In genomic region chr11:64874308-64874707, GRCh38 we compare ENCODE assay signal across 8 cellular contexts. TPM values are rescaled to one million over a fixed set of nuclear protein-coding genes. Genes with fewer than 3 reads are reported as not detected.
DNase-seq lines count a peak whose midpoint lies in the region; ATAC-seq and TF ChIP-seq lines count a peak whose summit lies in the region.
"Had no signal": no experiment of that assay in that cellular context is flagged by ENCODE, and none has a peak within 500 bp of the region (broad histone marks: within the 10 kb centered on the region; RNA-seq: fewer than 3 reads in every experiment).

No MANE protein-coding gene starts in this region.

- H3K9ac ChIP-seq in mucosa of rectum (ENCODE audit: low read depth in 1 of 2, low read length in 2 of 2) = peak overlapping the region; percentile 25 to 38

- peak; percentile 58 to 83 (median 64) for DNase-seq in CD8-positive, alpha-beta memory T cell
- peak; percentile 72 for DNase-seq in activated CD8-positive, alpha-beta T cell treated with anti-CD3 and anti-CD28 coated beads for 36 hours
- DNase-seq in DMS153 treated with DMSO at 0.1 percent for 48 hours (lab: John Stamatoyannopoulos, UW; ENCODE audit: unreplicated experiment) (no peak), NCI-H1105 (lab: John Stamatoyannopoulos, UW) (no peak)
- DNase-seq: activated CD4-positive, alpha-beta T cell treated with anti-CD3 and anti-CD28 coated beads for 4 hours; NCI-H1105 treated with DMSO at 0.1 percent for 48 hours had no signal

- peaks cover 71 to 78% (median 76%) of the 10 kb centered on the region in 3 donors for H3K4me1 Mint-ChIP-seq in CD8-positive, alpha-beta memory T cell
- H3K4me1 Mint-ChIP-seq in activated CD8-positive, alpha-beta T cell treated with anti-CD3 and anti-CD28 coated beads for 36 hours (ENCODE audit: low read depth) = peaks cover 71% of the 10 kb centered on the region

- H3K4me1 ChIP-seq in CD8-positive, alpha-beta memory T cell (ENCODE audit: insufficient read depth, low read length) = peaks cover 79% of the 10 kb centered on the region
- H3K4me1 ChIP-seq in mucosa of rectum (ENCODE audit: control insufficient read depth in 2 of 2, insufficient read depth in 2 of 2, low read length in 2 of 2) = peaks cover 75 to 78% of the 10 kb centered on the region in 2 donors

- H3K4me3 Mint-ChIP-seq in CD8-positive, alpha-beta memory T cell = peak overlapping the region; percentile 98 to 100 (median 99)
- peak overlapping the region; percentile 99 for H3K4me3 Mint-ChIP-seq in activated CD8-positive, alpha-beta T cell treated with anti-CD3 and anti-CD28 coated beads for 36 hours

- peak overlapping the region; percentile 89 to 99 (median 96) for H3K27ac Mint-ChIP-seq in CD8-positive, alpha-beta memory T cell
- H3K27ac Mint-ChIP-seq in activated CD8-positive, alpha-beta T cell treated with anti-CD3 and anti-CD28 coated beads for 36 hours = peak overlapping the region; percentile 84

- CTCF ChIA-PET in CD8-positive, alpha-beta memory T cell (lab: Charles Lee) = interaction anchor here (0.7 to 29.6 kb wide), 8 partner anchors 13 to 55 kb away, joined by 3 to 1256 read pairs (median 8); partner anchors contain the start of gene CDC42BPG
- CTCF ChIA-PET in activated CD8-positive, alpha-beta T cell treated with anti-CD3 and anti-CD28 coated beads for 36 hours (lab: Charles Lee) = interaction anchor here (1.0 to 29.9 kb wide), 5 partner anchors 9 to 19 kb away, joined by 3 to 1168 read pairs (median 9); partner anchors contain the start of gene CDC42BPG

- H3K4me3 ChIP-seq in CD8-positive, alpha-beta memory T cell (ENCODE audit: low read length) = peak overlapping the region; percentile 99
- H3K4me3 ChIP-seq in mucosa of rectum (ENCODE audit: low read length in 2 of 2) = peak overlapping the region in 1 of 2 donors; percentile 61

- H3K27me3 ChIP-seq in CD8-positive, alpha-beta memory T cell (ENCODE audit: insufficient read depth, low read length, poor library complexity, severe bottlenecking) = no peaks in the 10 kb centered on the region
- no peaks in the 10 kb centered on the region for H3K27me3 ChIP-seq in mucosa of rectum (ENCODE audit: control insufficient read depth in 2 of 2, insufficient read depth in 2 of 2, low read length in 2 of 2)

- intact Hi-C loops in activated CD8-positive, alpha-beta T cell treated with anti-CD3 and anti-CD28 coated beads for 36 hours (cut with micrococcal nuclease) = no loop called here

- H3K36me3 ChIP-seq in CD8-positive, alpha-beta memory T cell (ENCODE audit: insufficient read depth, low read length) = peaks cover 40% of the 10 kb centered on the region
- H3K36me3 ChIP-seq in mucosa of rectum (ENCODE audit: control insufficient read depth in 2 of 2, insufficient read depth in 2 of 2, low read length in 2 of 2) = peaks cover 23 to 34% of the 10 kb centered on the region in 2 donors

- peak overlapping the region; percentile 76 for H3K27ac ChIP-seq in CD8-positive, alpha-beta memory T cell (ENCODE audit: low read depth, low read length)
- peak overlapping the region; percentile 21 to 58 for H3K27ac ChIP-seq in mucosa of rectum (ENCODE audit: low read depth in 2 of 2, low read length in 2 of 2)

- peaks cover 0 to 9% of the 10 kb centered on the region in 2 donors for H3K27me3 Mint-ChIP-seq in CD8-positive, alpha-beta memory T cell
- no peaks in the 10 kb centered on the region for H3K27me3 Mint-ChIP-seq in activated CD8-positive, alpha-beta T cell treated with anti-CD3 and anti-CD28 coated beads for 36 hours

- TF ChIP-seq CTCF in activated CD8-positive, alpha-beta T cell treated with anti-CD3 and anti-CD28 coated beads for 36 hours (IDR thresholded peaks at IDR 0.05) = no peak

- ATAC-seq in activated CD8-positive, alpha-beta T cell treated with anti-CD3 and anti-CD28 coated beads for 36 hours = no peak
- no peak for ATAC-seq in GM18868 (IDR thresholded peaks at IDR 0.05; ENCODE audit: unreplicated experiment)

- no peaks in the 10 kb centered on the region for H3K9me3 Mint-ChIP-seq in CD8-positive, alpha-beta memory T cell
- no peaks in the 10 kb centered on the region for H3K9me3 Mint-ChIP-seq in activated CD8-positive, alpha-beta T cell treated with anti-CD3 and anti-CD28 coated beads for 36 hours

- no peaks in the 10 kb centered on the region for H3K9me3 ChIP-seq in CD8-positive, alpha-beta memory T cell (ENCODE audit: low read length)
- H3K9me3 ChIP-seq in mucosa of rectum (ENCODE audit: control insufficient read depth in 2 of 2, low read length in 2 of 2) = no peaks in the 10 kb centered on the region

- POLR2A ChIA-PET in CD8-positive, alpha-beta memory T cell (lab: Charles Lee) = interaction anchor here (0.6 to 14.7 kb wide), 4 partner anchors 9 to 624 kb away, joined by 3 to 569 read pairs (median 5); partner anchors contain the start of gene PPP2R5B
- POLR2A ChIA-PET in activated CD8-positive, alpha-beta T cell treated with anti-CD3 and anti-CD28 coated beads for 36 hours (lab: Charles Lee) = interaction anchor here (0.8 to 14.9 kb wide), 5 partner anchors 12 to 549 kb away, joined by 3 to 768 read pairs (median 4); no protein-coding TSS in a partner anchor

- peaks cover 11 to 83% (median 17%) of the 10 kb centered on the region in 3 donors for H3K36me3 Mint-ChIP-seq in CD8-positive, alpha-beta memory T cell
- peaks cover 51% of the 10 kb centered on the region for H3K36me3 Mint-ChIP-seq in activated CD8-positive, alpha-beta T cell treated with anti-CD3 and anti-CD28 coated beads for 36 hours (ENCODE audit: low read depth)

RNA-seq across cellular contexts. Expression of gene EHD1, which starts 4.1 kb away (rescaled TPM):
- total RNA-seq in CD8-positive, alpha-beta memory T cell = 100 to 1,000 TPM; 102 to 110 TPM
- polyA plus RNA-seq in CD8-positive, alpha-beta memory T cell = 258 TPM
- total RNA-seq in activated CD8-positive, alpha-beta T cell treated with anti-CD3 and anti-CD28 coated beads for 36 hours = 10 to 100 TPM; 60.3 to 65.1 TPM

RNA-seq across cellular contexts. Expression of gene CDC42BPG, which starts 29.9 kb away (rescaled TPM):
- 1 to 10 TPM in 1 of 2 experiments, under 1 TPM in 1; 0.66 to 2.3 TPM for total RNA-seq in CD8-positive, alpha-beta memory T cell
- 0.52 TPM for polyA plus RNA-seq in CD8-positive, alpha-beta memory T cell
- total RNA-seq in activated CD8-positive, alpha-beta T cell treated with anti-CD3 and anti-CD28 coated beads for 36 hours = under 1 TPM; 0.31 to 0.61 TPM

RNA-seq across cellular contexts. Expression of gene ATG2A, which starts 42.7 kb away (rescaled TPM):
- total RNA-seq in CD8-positive, alpha-beta memory T cell = 10 to 100 TPM; 25.7 to 27.0 TPM
- 7.6 TPM for polyA plus RNA-seq in CD8-positive, alpha-beta memory T cell
- total RNA-seq in activated CD8-positive, alpha-beta T cell treated with anti-CD3 and anti-CD28 coated beads for 36 hours = 10 to 100 TPM; 17.1 to 17.5 TPM

RNA-seq across cellular contexts. Expression of gene PPP2R5B, which starts 50.2 kb away (rescaled TPM):
- 10 to 100 TPM; 11.2 to 11.7 TPM for total RNA-seq in CD8-positive, alpha-beta memory T cell
- 7.8 TPM for polyA plus RNA-seq in CD8-positive, alpha-beta memory T cell
- total RNA-seq in activated CD8-positive, alpha-beta T cell treated with anti-CD3 and anti-CD28 coated beads for 36 hours = 10 to 100 TPM; 20.2 to 21.2 TPM

Comparison
In these comparisons a context has a peak if more than half of its experiments do, and no peak if none do; other contexts are left out.
1. DNase-seq: peak in CD8-positive, alpha-beta memory T cell (5 of 5) and activated CD8-positive, alpha-beta T cell treated with anti-CD3 and anti-CD28 coated beads for 36 hours (single experiment); none in DMS153 treated with DMSO at 0.1 percent for 48 hours (single experiment) and NCI-H1105 (single experiment).